ENCODE assay signal across 1 cellular context in the genomic region with DNA sequence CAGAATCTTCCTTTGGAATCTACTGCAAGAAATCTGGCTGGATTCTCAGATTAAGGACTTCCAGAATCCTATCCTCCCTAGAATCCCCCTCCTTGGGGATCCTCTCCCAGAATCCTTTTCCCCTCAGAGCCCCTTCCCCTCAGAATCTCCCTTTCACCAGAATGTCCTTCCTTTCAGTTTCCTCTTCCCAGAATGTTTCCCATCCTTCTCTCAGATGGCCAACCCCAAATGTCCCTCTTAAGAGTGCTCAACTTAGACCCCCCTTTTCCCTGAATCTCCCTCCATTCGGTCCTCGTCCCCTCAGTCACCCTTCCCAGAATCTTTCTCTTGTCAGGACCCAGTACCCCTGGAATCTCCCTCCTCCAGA.
TF ChIP-seq lines count a peak whose summit lies in the region.

No MANE protein-coding gene starts in this region.

TF ChIP-seq in IMR-90, 13 proteins besides CTCF, POLR2A, EP300 and RAD21 (continued from another document):
- TF ChIP-seq, protein P1, sequence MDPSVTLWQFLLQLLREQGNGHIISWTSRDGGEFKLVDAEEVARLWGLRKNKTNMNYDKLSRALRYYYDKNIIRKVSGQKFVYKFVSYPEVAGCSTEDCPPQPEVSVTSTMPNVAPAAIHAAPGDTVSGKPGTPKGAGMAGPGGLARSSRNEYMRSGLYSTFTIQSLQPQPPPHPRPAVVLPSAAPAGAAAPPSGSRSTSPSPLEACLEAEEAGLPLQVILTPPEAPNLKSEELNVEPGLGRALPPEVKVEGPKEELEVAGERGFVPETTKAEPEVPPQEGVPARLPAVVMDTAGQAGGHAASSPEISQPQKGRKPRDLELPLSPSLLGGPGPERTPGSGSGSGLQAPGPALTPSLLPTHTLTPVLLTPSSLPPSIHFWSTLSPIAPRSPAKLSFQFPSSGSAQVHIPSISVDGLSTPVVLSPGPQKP (IDR thresholded peaks at IDR 0.05; ENCODE audit: borderline replicate concordance, low read depth, low read length), result no peak
- no peak for TF ChIP-seq NFE2L2 (IDR thresholded peaks at IDR 0.05; ENCODE audit: low read depth, low read length)
- TF ChIP-seq RFX5 (IDR thresholded peaks at IDR 0.05; ENCODE audit: low read depth, low read length), result no peak
- TF ChIP-seq MXI1 (IDR thresholded peaks at IDR 0.05; ENCODE audit: borderline replicate concordance, low read depth, low read length), result no peak
- TF ChIP-seq, protein P2, sequence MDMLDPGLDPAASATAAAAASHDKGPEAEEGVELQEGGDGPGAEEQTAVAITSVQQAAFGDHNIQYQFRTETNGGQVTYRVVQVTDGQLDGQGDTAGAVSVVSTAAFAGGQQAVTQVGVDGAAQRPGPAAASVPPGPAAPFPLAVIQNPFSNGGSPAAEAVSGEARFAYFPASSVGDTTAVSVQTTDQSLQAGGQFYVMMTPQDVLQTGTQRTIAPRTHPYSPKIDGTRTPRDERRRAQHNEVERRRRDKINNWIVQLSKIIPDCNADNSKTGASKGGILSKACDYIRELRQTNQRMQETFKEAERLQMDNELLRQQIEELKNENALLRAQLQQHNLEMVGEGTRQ (IDR thresholded peaks at IDR 0.05; ENCODE audit: low read depth, low read length), result no peak
- no peak for TF ChIP-seq CHD1 (IDR thresholded peaks at IDR 0.05; ENCODE audit: low read depth, low read length)
- TF ChIP-seq MAZ (IDR thresholded peaks at IDR 0.05; ENCODE audit: borderline replicate concordance, low read depth, low read length), result no peak
TF ChIP-seq in IMR-90: peak in this region for 0.
